In the genomic region with DNA sequence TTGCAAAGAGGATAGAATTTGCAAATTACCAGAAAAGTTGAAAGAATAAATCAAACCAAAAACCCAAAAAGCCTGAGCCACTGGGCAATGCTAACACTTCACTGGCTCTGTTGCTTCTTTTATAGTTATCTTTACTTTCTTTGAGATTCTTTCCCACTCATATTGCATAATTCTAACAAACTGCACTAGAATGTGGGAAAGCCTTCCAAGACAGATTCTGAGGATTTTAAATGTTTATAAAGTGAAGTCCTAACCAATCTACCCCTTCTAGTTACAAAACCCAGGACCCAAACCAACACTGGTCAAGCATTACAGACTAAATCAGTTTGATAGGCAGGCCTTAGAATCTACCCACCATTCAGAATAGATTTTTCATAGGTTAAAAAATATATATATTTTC, we compare ENCODE assay signal across 1 cellular context.
TF ChIP-seq lines count a peak whose summit lies in the region.

No MANE protein-coding gene starts in this region.

TF ChIP-seq in H1, 55 proteins besides CTCF, POLR2A, EP300 and RAD21:
- TF ChIP-seq CBX8 (IDR thresholded peaks at IDR 0.05; ENCODE audit: borderline replicate concordance, low read depth, low read length) (no peak), RFX5 (IDR thresholded peaks at IDR 0.05; ENCODE audit: borderline replicate concordance, low read depth, low read length) (no peak), MAFK (IDR thresholded peaks at IDR 0.05; ENCODE audit: low read depth, low read length) (no peak), EZH2 (IDR thresholded peaks at IDR 0.05; ENCODE audit: low read depth, low read length, severe bottlenecking) (no peak)
